17 cellular contexts compared by ENCODE assay signal in genomic region chr3:121269389-121269788, GRCh38.
DNase-seq lines count a peak whose midpoint lies in the region; TF ChIP-seq lines count a peak whose summit lies in the region.
"Had no signal": no experiment of that assay in that cellular context is flagged by ENCODE, and none has a peak within 500 bp of the region (broad histone marks: within the 10 kb centered on the region; RNA-seq: fewer than 3 reads in every experiment).

No MANE protein-coding gene starts in this region.

- TF ChIP-seq EP300 in transverse colon (IDR thresholded peaks at IDR 0.05; ENCODE audit: low read depth), result no peak

- in situ Hi-C loops in G401 (cut with HindIII; ENCODE audit: low sequenced_read_pairs) (no loop called here), transverse colon (cut with MboI; ENCODE audit: low pct_ligation_motif_present in 1 of 4, low pct_unique_long_range_greater_than_20kb in 1 of 4, low sequenced_read_pairs in 3 of 4) (no loop called here)

- no peak overlapping the region for H3K4me3 ChIP-seq in BLaER1 treated with 17β-estradiol and CSF1 and Interleukin-3, amounts not matched to agents 10 nM and 100 nM
- no peak overlapping the region for H3K4me3 ChIP-seq in NB4 (ENCODE audit: low read depth, low read length)
- H3K4me3 ChIP-seq in prostate gland, result no peak overlapping the region
- H3K4me3 ChIP-seq in transverse colon, result no peak overlapping the region
- H3K4me3 ChIP-seq: GM12878, K562 had no signal

- TF ChIP-seq POLR2A in NB4 (IDR thresholded peaks at IDR 0.05; ENCODE audit: extremely low read depth, insufficient read length) (no peak), prostate gland (IDR thresholded peaks at IDR 0.05) (no peak), transverse colon (IDR thresholded peaks at IDR 0.05) (no peak)

- TF ChIP-seq CTCF in NB4 (IDR thresholded peaks at IDR 0.05; ENCODE audit: low read depth, low read length) (no peak), prostate gland (IDR thresholded peaks at IDR 0.05) (no peak), transverse colon (IDR thresholded peaks at IDR 0.05) (no peak)

- no peak overlapping the region; a peak in 1 of 22 replicates for H3K9ac ChIP-seq in BLaER1 treated with 17β-estradiol and CSF1 and Interleukin-3, amounts not matched to agents 10 nM and 100 nM
- H3K9ac ChIP-seq: SK-N-SH had no signal

- intact Hi-C loops in prostate gland (cut with DNase I), result no loop called here
- intact Hi-C loops in transverse colon (cut with DNase I; ENCODE audit: low total_unique reads), result no loop called here

- peak overlapping the region in 5 of 11 experiments; percentile 29 to 39 (median 33); a peak in 11 of 22 replicates for H3K4me2 ChIP-seq in BLaER1 treated with 17β-estradiol and CSF1 and Interleukin-3, amounts not matched to agents 10 nM and 100 nM
- H3K4me2 ChIP-seq: SK-N-SH had no signal

- peak; percentile 26 for DNase-seq in G401 (ENCODE audit: low spot score)
- DNase-seq in NB4 (ENCODE audit: low read depth), result peak; percentile 15
- DNase-seq in inferior parietal cortex (ENCODE audit: extremely low spot score), result peak; percentile 27
- DNase-seq in prostate gland (ENCODE audit: low spot score), result no peak
- no peak for DNase-seq in transverse colon
- DNase-seq in activated CD4-positive, alpha-beta T cell treated with anti-CD3 and anti-CD28 coated beads, Interleukin-2, amount 50 U/mL, for 1 hour, result no peak
- DNase-seq: DMS53, NCI-H2029, NCI-H446, NCI-H524 treated with DMSO at 0.1 percent for 48 hours, NCI-H774, PC-3, SK-N-SH, T-cell had no signal

- peaks cover 0 to 5% (median 3%) of the 10 kb centered on the region in 11 experiments; a peak in 8 of 22 replicates for H3K36me3 ChIP-seq in BLaER1 treated with 17β-estradiol and CSF1 and Interleukin-3, amounts not matched to agents 10 nM and 100 nM
- no peaks in the 10 kb centered on the region for H3K36me3 ChIP-seq in prostate gland
- no peaks in the 10 kb centered on the region for H3K36me3 ChIP-seq in transverse colon

- H3K27me3 ChIP-seq in BLaER1 treated with 17β-estradiol and CSF1 and Interleukin-3, amounts not matched to agents 10 nM and 100 nM, result no peaks in the 10 kb centered on the region
- H3K27me3 ChIP-seq in prostate gland (replicated peaks; ENCODE audit: insufficient read depth), result no peaks in the 10 kb centered on the region
- no peaks in the 10 kb centered on the region for H3K27me3 ChIP-seq in transverse colon

- peaks cover 0 to 22% (median 11%) of the 10 kb centered on the region in 10 experiments; a peak in 11 of 20 replicates for H3K4me1 ChIP-seq in BLaER1 treated with 17β-estradiol and CSF1 and Interleukin-3, amounts not matched to agents 10 nM and 100 nM
- H3K4me1 ChIP-seq in prostate gland (replicated peaks) (no peaks in the 10 kb centered on the region), transverse colon (no peaks in the 10 kb centered on the region)

- peaks cover 9 to 35% (median 18%) of the 10 kb centered on the region in 11 experiments; a peak in 19 of 22 replicates for H3K9me3 ChIP-seq in BLaER1 treated with 17β-estradiol and CSF1 and Interleukin-3, amounts not matched to agents 10 nM and 100 nM (replicated peaks in 1 of 11)
- H3K9me3 ChIP-seq in prostate gland (no peaks in the 10 kb centered on the region), transverse colon (no peaks in the 10 kb centered on the region)
- H3K9me3 ChIP-seq: SK-N-SH had no signal

- no peaks in the 10 kb centered on the region for H4K20me1 ChIP-seq in BLaER1 treated with 17β-estradiol and CSF1 and Interleukin-3, amounts not matched to agents 10 nM and 100 nM

- 94% methylated on average over 1 of the region's 1 CpG for WGBS in prostate gland
- WGBS in transverse colon (ENCODE audit: low coverage in 1 of 2), 2 donors, result 90% methylated on average over 1 of the region's 1 CpG; no CpG with 5 or more reads in 1 of the 2 donors

- H3K27ac ChIP-seq in BLaER1 treated with 17β-estradiol and CSF1 and Interleukin-3, amounts not matched to agents 10 nM and 100 nM, result peak overlapping the region in 6 of 11 experiments; percentile 9 to 74 (median 55); a peak in 10 of 22 replicates
- H3K27ac ChIP-seq in prostate gland (no peak overlapping the region), transverse colon (no peak overlapping the region)

Comparison
In these comparisons a context has a peak if more than half of its experiments do, and no peak if none do; other contexts are left out.
1. H3K27ac ChIP-seq: peak in BLaER1 treated with 17β-estradiol and CSF1 and Interleukin-3, amounts not matched to agents 10 nM and 100 nM (6 of 11); none in prostate gland (0 of 2) and transverse colon (0 of 4).
2. DNase-seq: peak in G401 (single experiment), NB4 (single experiment) and inferior parietal cortex (single experiment); none in prostate gland (single experiment), transverse colon (single experiment) and activated CD4-positive, alpha-beta T cell treated with anti-CD3 and anti-CD28 coated beads, Interleukin-2, amount 50 U/mL, for 1 hour (single experiment).